ENCODE assay signal across 8 cellular contexts in the genomic region with DNA sequence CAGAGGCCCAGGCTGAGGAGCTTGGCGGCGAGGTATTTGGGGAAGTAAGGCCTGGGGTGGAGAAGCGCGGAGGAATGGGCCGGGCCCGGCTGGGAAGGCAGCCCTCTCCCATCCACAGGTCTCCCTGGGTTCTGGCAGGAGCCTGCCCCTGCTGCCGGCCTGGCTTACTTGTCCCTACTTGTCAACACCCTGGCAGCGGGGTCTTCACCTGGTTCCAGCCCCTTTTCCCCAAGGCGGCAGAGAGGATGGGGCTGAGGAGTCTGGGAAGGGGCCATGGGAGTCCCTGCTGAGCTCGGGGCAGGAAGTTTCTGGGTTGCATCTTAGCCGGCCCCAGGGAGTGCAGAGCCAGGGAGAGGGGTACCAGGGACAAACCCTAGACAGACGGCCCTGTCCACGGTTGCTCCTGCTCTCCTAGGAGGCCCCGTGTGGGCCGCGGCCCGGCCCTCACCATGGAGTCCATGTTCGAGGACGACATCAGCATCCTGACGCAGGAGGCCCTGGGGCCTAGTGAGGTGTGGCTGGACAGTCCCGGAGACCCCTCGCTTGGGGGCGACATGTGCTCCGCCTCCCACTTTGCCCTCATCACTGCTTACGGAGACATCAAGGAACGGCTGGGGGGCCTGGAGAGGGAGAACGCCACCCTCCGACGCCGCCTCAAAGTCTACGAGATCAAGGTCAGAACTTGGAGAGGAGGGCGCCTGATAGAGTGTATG. TPM values are rescaled to one million over a fixed set of nuclear protein-coding genes. Genes with fewer than 3 reads are reported as not detected.
DNase-seq lines count a peak whose midpoint lies in the region.

No MANE protein-coding gene starts in this region.

- H3K36me3 ChIP-seq in adipocyte (ENCODE audit: control insufficient read depth, insufficient read depth, low read length, severe bottlenecking), result peaks cover 25% of the 10 kb centered on the region
- peaks cover 0 to 32% (median 21%) of the 10 kb centered on the region in 5 donors for H3K36me3 ChIP-seq in subcutaneous abdominal adipose tissue (ENCODE audit: control insufficient read depth in 5 of 5, insufficient read depth in 5 of 5, low read length in 5 of 5)

- no peaks in the 10 kb centered on the region for H3K36me3 Mint-ChIP-seq in activated CD4-positive, alpha-beta T cell treated with anti-CD3 and anti-CD28 coated beads, Interleukin-2, amount 10 ng/mL, durations not matched to agents 7 days and 5 days (ENCODE audit: low read depth)

- peak overlapping the region; percentile 81 for H3K9ac ChIP-seq in adipocyte (ENCODE audit: low read length)
- peak overlapping the region in 4 of 5 donors; percentile 11 to 76 (median 72) for H3K9ac ChIP-seq in subcutaneous abdominal adipose tissue (ENCODE audit: low read length in 5 of 5)

- H3K27ac ChIP-seq in layer of hippocampus (ENCODE audit: low read depth, low read length) (peak overlapping the region; percentile 38), subcutaneous abdominal adipose tissue (ENCODE audit: low read depth, low read length) (peak overlapping the region; percentile 89)

- POLR2A ChIA-PET in activated CD4-positive, alpha-beta T cell treated with anti-CD3 and anti-CD28 coated beads, Interleukin-2, amount 10 ng/mL, durations not matched to agents 7 days and 5 days (lab: Charles Lee), result no interaction called here

- H3K4me1 Mint-ChIP-seq in activated CD4-positive, alpha-beta T cell treated with anti-CD3 and anti-CD28 coated beads, Interleukin-2, amount 10 ng/mL, durations not matched to agents 7 days and 5 days, result peaks cover 39% of the 10 kb centered on the region

- no peak overlapping the region for H3K27ac Mint-ChIP-seq in activated CD4-positive, alpha-beta T cell treated with anti-CD3 and anti-CD28 coated beads, Interleukin-2, amount 10 ng/mL, durations not matched to agents 7 days and 5 days

- H3K9me3 ChIP-seq in adipocyte (ENCODE audit: control insufficient read depth, low read length) (no peaks in the 10 kb centered on the region), subcutaneous abdominal adipose tissue (ENCODE audit: control insufficient read depth in 5 of 5, low read length in 5 of 5) (no peaks in the 10 kb centered on the region)

- CTCF ChIA-PET in activated CD4-positive, alpha-beta T cell treated with anti-CD3 and anti-CD28 coated beads, Interleukin-2, amount 10 ng/mL, durations not matched to agents 7 days and 5 days (lab: Charles Lee), result interaction anchor here (0.9 kb wide), 1 partner anchor 31 kb away, joined by 3 read pairs; no protein-coding TSS in a partner anchor

- H3K9me3 Mint-ChIP-seq in activated CD4-positive, alpha-beta T cell treated with anti-CD3 and anti-CD28 coated beads, Interleukin-2, amount 10 ng/mL, durations not matched to agents 7 days and 5 days, result no peaks in the 10 kb centered on the region

- H3K4me1 ChIP-seq in adipocyte (ENCODE audit: control insufficient read depth, insufficient read depth, low read length) (peaks cover 21% of the 10 kb centered on the region), subcutaneous abdominal adipose tissue (ENCODE audit: control insufficient read depth in 5 of 5, insufficient read depth in 5 of 5, low read length in 5 of 5) (peaks cover 5 to 45% (median 31%) of the 10 kb centered on the region in 5 donors)

- no peak for DNase-seq in activated CD4-positive, alpha-beta T cell treated with anti-CD3 and anti-CD28 coated beads, Interleukin-2, amount 10 ng/mL, durations not matched to agents 7 days and 5 days
- no peak for DNase-seq in activated CD4-positive, alpha-beta T cell treated with anti-CD3 and anti-CD28 coated beads, Interleukin-2, amount 50 U/mL, for 1 hour
- no peak for DNase-seq in adipocyte (ENCODE audit: low read depth)
- DNase-seq in NCI-H748 treated with DMSO at 0.1 percent for 48 hours (lab: John Stamatoyannopoulos, UW), result no peak
- DNase-seq in stimulated activated CD8-positive, alpha-beta memory T cell treated with anti-CD3 and anti-CD28 coated beads, Interleukin-4, amount 100 ng/mL, for 48 hours, result no peak
- DNase-seq in DMS79 treated with DMSO at 0.1 percent for 48 hours (lab: John Stamatoyannopoulos, UW), result no peak

- H3K27me3 Mint-ChIP-seq in activated CD4-positive, alpha-beta T cell treated with anti-CD3 and anti-CD28 coated beads, Interleukin-2, amount 10 ng/mL, durations not matched to agents 7 days and 5 days, result peaks cover 3% of the 10 kb centered on the region

- H3K4me3 ChIP-seq in adipocyte (ENCODE audit: low read length) (peak overlapping the region; percentile 77), subcutaneous abdominal adipose tissue (ENCODE audit: low read depth in 1 of 5, low read length in 5 of 5) (peak overlapping the region; percentile 50 to 79 (median 74))

- H3K4me3 Mint-ChIP-seq in activated CD4-positive, alpha-beta T cell treated with anti-CD3 and anti-CD28 coated beads, Interleukin-2, amount 10 ng/mL, durations not matched to agents 7 days and 5 days, result peak overlapping the region; percentile 32

- H3K27me3 ChIP-seq in adipocyte (replicated peaks; ENCODE audit: control insufficient read depth, insufficient read depth, low read length) (no peaks in the 10 kb centered on the region), layer of hippocampus (ENCODE audit: control insufficient read depth, insufficient read depth, low read length) (no peaks in the 10 kb centered on the region), subcutaneous abdominal adipose tissue (ENCODE audit: control insufficient read depth in 5 of 5, insufficient read depth in 4 of 5, low read length in 5 of 5) (no peaks in the 10 kb centered on the region)

RNA-seq across cellular contexts. Expression of a gene that starts 1.9 kb away (rescaled TPM):
- total RNA-seq in activated CD4-positive, alpha-beta T cell treated with anti-CD3 and anti-CD28 coated beads, Interleukin-2, amount 10 ng/mL, durations not matched to agents 7 days and 5 days, result 1 to 10 TPM; 2.5 to 3.0 TPM

RNA-seq across cellular contexts. Expression of a gene that starts 37.2 kb away (rescaled TPM):
- 10 to 100 TPM; 13.8 to 16.0 TPM for total RNA-seq in activated CD4-positive, alpha-beta T cell treated with anti-CD3 and anti-CD28 coated beads, Interleukin-2, amount 10 ng/mL, durations not matched to agents 7 days and 5 days

RNA-seq across cellular contexts. Expression of a gene that starts 46.1 kb away (rescaled TPM):
- total RNA-seq in activated CD4-positive, alpha-beta T cell treated with anti-CD3 and anti-CD28 coated beads, Interleukin-2, amount 10 ng/mL, durations not matched to agents 7 days and 5 days, result 100 to 1,000 TPM; 409 to 427 TPM
